In the genomic region with DNA sequence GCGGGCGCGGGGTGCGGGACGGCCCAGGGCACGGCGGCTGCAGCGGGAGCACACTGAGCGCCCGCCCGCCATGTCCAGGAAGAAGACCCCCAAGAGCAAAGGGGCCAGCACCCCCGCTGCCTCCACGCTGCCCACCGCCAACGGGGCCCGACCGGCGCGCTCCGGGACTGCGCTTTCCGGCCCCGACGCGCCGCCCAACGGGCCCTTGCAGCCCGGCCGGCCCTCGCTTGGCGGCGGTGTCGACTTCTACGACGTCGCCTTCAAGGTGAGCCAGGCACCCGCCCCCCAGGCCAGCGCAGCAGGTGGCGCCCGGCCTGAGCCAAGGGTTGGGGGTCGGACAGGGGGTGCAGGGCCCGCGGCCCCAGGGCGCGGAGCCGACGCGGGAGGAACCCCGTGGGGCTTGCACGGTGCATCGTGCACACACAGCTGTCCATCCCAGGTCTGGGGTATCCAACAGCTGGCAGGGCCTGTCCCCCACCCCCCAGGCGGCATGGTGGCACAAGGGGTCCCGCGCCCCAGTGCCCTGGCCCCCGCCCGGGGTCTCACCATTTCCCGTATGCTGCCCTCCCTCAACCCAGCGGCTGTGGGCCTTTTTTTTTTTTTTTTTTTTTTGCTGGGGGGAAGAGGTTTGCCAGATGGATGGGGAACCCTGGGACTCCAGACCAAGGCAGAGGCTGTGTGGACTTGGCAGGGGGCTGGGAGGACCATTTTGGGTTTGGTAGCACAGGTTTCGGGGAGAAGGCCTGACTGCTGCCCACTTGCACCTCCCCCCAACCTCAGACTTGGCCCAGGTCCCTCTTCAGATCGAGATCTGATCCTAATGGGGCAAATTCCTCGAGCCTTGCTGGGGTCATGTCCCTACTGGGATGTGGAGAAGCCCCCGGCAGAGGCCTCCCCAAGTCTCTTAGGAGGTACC, we compare ENCODE assay signal across 1 cellular context.
TF ChIP-seq lines count a peak whose summit lies in the region.

No MANE protein-coding gene starts in this region.

TF ChIP-seq in SK-N-SH, 30 proteins besides CTCF, POLR2A, EP300 and RAD21 (continued from another document):
- TF ChIP-seq REST (IDR thresholded peaks at IDR 0.05; ENCODE audit: low read depth, low read length): no peak
